Comparison of ENCODE assay signal across 40 cellular contexts in genomic region chr4:129602447-129602846, GRCh38.
"Had no signal": no experiment of that assay in that cellular context is flagged by ENCODE, and none has a peak within 500 bp of the region (broad histone marks: within the 10 kb centered on the region; RNA-seq: fewer than 3 reads in every experiment).

No MANE protein-coding gene starts in this region.

- H3K9me3 ChIP-seq: adrenal gland, ascending aorta, body of pancreas, breast epithelium had no signal

- ATAC-seq: activated naive CD4-positive, alpha-beta T cell treated with anti-CD3 and anti-CD28 coated beads, Interleukin-2, amount 50 U/mL, for 72 hours; activated naive CD8-positive, alpha-beta T cell treated with anti-CD3 and anti-CD28 coated beads, Interleukin-2, amount 50 U/mL, for 24 hours; activated T-cell treated with anti-CD3 and anti-CD28 coated beads, Interleukin-2, amount 50 U/mL, for 4 hours; activated T-cell treated with anti-CD3 and anti-CD28 coated beads, Interleukin-2, amount 50 U/mL, for 72 hours; activated T-helper 17 cell treated with anti-CD3 and anti-CD28 coated beads, Interleukin-2, amount 50 U/mL, for 72 hours; body of pancreas had no signal

- H3K27ac ChIP-seq: adrenal gland, ascending aorta, body of pancreas, brain microvascular endothelial cell, breast epithelium, cardiac muscle cell had no signal

- H3K36me3 ChIP-seq: adrenal gland, ascending aorta, brain microvascular endothelial cell, breast epithelium, cardiac muscle cell had no signal

- H3K27me3 ChIP-seq: adrenal gland, ascending aorta, body of pancreas, brain microvascular endothelial cell, breast epithelium, cardiac muscle cell had no signal

- H3K27me3 Mint-ChIP-seq: activated naive CD4-positive, alpha-beta T cell treated with anti-CD3 and anti-CD28 coated beads, Interleukin-2, amount 10 ng/mL, durations not matched to agents 7 days and 5 days; activated naive CD8-positive, alpha-beta T cell; activated naive CD8-positive, alpha-beta T cell treated with anti-CD3 and anti-CD28 coated beads for 36 hours; activated naive CD8-positive, alpha-beta T cell treated with anti-CD3 and anti-CD28 coated beads, Interleukin-2, amount 10 ng/mL, durations not matched to agents 7 days and 5 days; activated naive CD8-positive, alpha-beta T cell treated with anti-CD3 and anti-CD28 coated beads, Interleukin-2, amount 50 U/mL, for 24 hours; activated T-cell treated with anti-CD3 and anti-CD28 coated beads, Interleukin-2, amount 50 U/mL, for 24 hours; activated T-helper 17 cell treated with anti-CD3 and anti-CD28 coated beads, Interleukin-2, amount 50 U/mL, for 72 hours; brain; central memory CD8-positive, alpha-beta T cell had no signal

- H3K4me1 Mint-ChIP-seq: activated naive CD4-positive, alpha-beta T cell treated with anti-CD3 and anti-CD28 coated beads, Interleukin-2, amount 10 ng/mL, durations not matched to agents 7 days and 5 days; activated naive CD4-positive, alpha-beta T cell treated with anti-CD3 and anti-CD28 coated beads, Interleukin-2, amount 50 U/mL, for 24 hours; activated naive CD8-positive, alpha-beta T cell treated with anti-CD3 and anti-CD28 coated beads for 36 hours; activated naive CD8-positive, alpha-beta T cell treated with anti-CD3 and anti-CD28 coated beads, Interleukin-2, amount 10 ng/mL, durations not matched to agents 7 days and 5 days; activated naive CD8-positive, alpha-beta T cell treated with anti-CD3 and anti-CD28 coated beads, Interleukin-2, amount 50 U/mL, for 24 hours; activated T-helper 17 cell treated with anti-CD3 and anti-CD28 coated beads, Interleukin-2, amount 50 U/mL, for 72 hours; central memory CD8-positive, alpha-beta T cell had no signal

- FAIRE-seq: astrocyte, bronchial epithelial cell had no signal

- H3K27ac Mint-ChIP-seq: activated naive CD4-positive, alpha-beta T cell treated with anti-CD3 and anti-CD28 coated beads for 36 hours; activated naive CD4-positive, alpha-beta T cell treated with anti-CD3 and anti-CD28 coated beads, Interleukin-2, amount 10 ng/mL, durations not matched to agents 7 days and 5 days; activated naive CD4-positive, alpha-beta T cell treated with anti-CD3 and anti-CD28 coated beads, Interleukin-2, amount 50 U/mL, for 24 hours; activated naive CD4-positive, alpha-beta T cell treated with anti-CD3 and anti-CD28 coated beads, Interleukin-2, amount 50 U/mL, for 72 hours; activated naive CD8-positive, alpha-beta T cell; activated naive CD8-positive, alpha-beta T cell treated with anti-CD3 and anti-CD28 coated beads for 36 hours; activated naive CD8-positive, alpha-beta T cell treated with anti-CD3 and anti-CD28 coated beads, Interleukin-2, amount 10 ng/mL, durations not matched to agents 7 days and 5 days; activated naive CD8-positive, alpha-beta T cell treated with anti-CD3 and anti-CD28 coated beads, Interleukin-2, amount 50 U/mL, for 24 hours; activated T-cell treated with anti-CD3 and anti-CD28 coated beads, Interleukin-2, amount 50 U/mL, for 24 hours; activated T-cell treated with anti-CD3 and anti-CD28 coated beads, Interleukin-2, amount 50 U/mL, for 72 hours; activated T-helper 1 cell treated with anti-CD3 and anti-CD28 coated beads, Interleukin-12 subunit alpha, Interleukin-12 subunit beta, Interleukin-2, Interleukin-4 antibody, amounts not matched to agents 30 ng/mL and 10 ng/mL and 1 ng/mL, durations not matched to agents 14 hours and 24 hours and 36 hours; activated T-helper 17 cell treated with anti-CD3 and anti-CD28 coated beads, Interleukin-2, amount 50 U/mL, for 72 hours; activated T-helper 2 cell treated with anti-CD3 and anti-CD28 coated beads, Interferon-gamma antibody, Interleukin-2, Interleukin-4, amounts not matched to agents 10 μg/mL and 5 μg/mL and 100 μg/mL, durations not matched to agents 14 hours and 24 hours and 36 hours; brain had no signal

- H3K4me3 Mint-ChIP-seq: activated naive CD4-positive, alpha-beta T cell treated with anti-CD3 and anti-CD28 coated beads for 36 hours; activated naive CD4-positive, alpha-beta T cell treated with anti-CD3 and anti-CD28 coated beads, Interleukin-2, amount 10 ng/mL, durations not matched to agents 7 days and 5 days; activated naive CD4-positive, alpha-beta T cell treated with anti-CD3 and anti-CD28 coated beads, Interleukin-2, amount 50 U/mL, for 24 hours; activated naive CD8-positive, alpha-beta T cell; activated naive CD8-positive, alpha-beta T cell treated with anti-CD3 and anti-CD28 coated beads for 36 hours; activated naive CD8-positive, alpha-beta T cell treated with anti-CD3 and anti-CD28 coated beads, Interleukin-2, amount 10 ng/mL, durations not matched to agents 7 days and 5 days; activated naive CD8-positive, alpha-beta T cell treated with anti-CD3 and anti-CD28 coated beads, Interleukin-2, amount 50 U/mL, for 24 hours; activated T-cell treated with anti-CD3 and anti-CD28 coated beads, Interleukin-2, amount 50 U/mL, for 24 hours; activated T-cell treated with anti-CD3 and anti-CD28 coated beads, Interleukin-2, amount 50 U/mL, for 4 hours; activated T-cell treated with anti-CD3 and anti-CD28 coated beads, Interleukin-2, amount 50 U/mL, for 72 hours; activated T-helper 1 cell treated with anti-CD3 and anti-CD28 coated beads, Interleukin-12 subunit alpha, Interleukin-12 subunit beta, Interleukin-2, Interleukin-4 antibody, amounts not matched to agents 30 ng/mL and 10 ng/mL and 1 ng/mL, durations not matched to agents 14 hours and 24 hours and 36 hours; activated T-helper 17 cell treated with anti-CD3 and anti-CD28 coated beads, Interleukin-2, amount 50 U/mL, for 72 hours; brain; central memory CD8-positive, alpha-beta T cell had no signal

- DNase-seq: activated effector memory CD4-positive, alpha-beta T cell treated with anti-CD3 and anti-CD28 coated beads, Interleukin-2, amount 50 U/mL, for 16 hours; activated effector memory CD4-positive, alpha-beta T cell treated with Interleukin-2 at 50 U/mL for 16 hours; activated gamma-delta T cell; activated gamma-delta T cell treated with Interleukin-2 at 50 U/mL for 16 hours; activated naive CD4-positive, alpha-beta T cell; activated naive CD4-positive, alpha-beta T cell treated with anti-CD3 and anti-CD28 coated beads for 36 hours; activated naive CD4-positive, alpha-beta T cell treated with anti-CD3 and anti-CD28 coated beads, Interleukin-2, amount 10 ng/mL, durations not matched to agents 7 days and 5 days; activated naive CD4-positive, alpha-beta T cell treated with anti-CD3 and anti-CD28 coated beads, Interleukin-2, amount 50 U/mL, for 16 hours; activated naive CD4-positive, alpha-beta T cell treated with Interleukin-2 at 50 U/mL for 16 hours; activated naive CD8-positive, alpha-beta T cell treated with anti-CD3 and anti-CD28 coated beads for 36 hours; activated naive CD8-positive, alpha-beta T cell treated with anti-CD3 and anti-CD28 coated beads, Interleukin-2, amount 10 ng/mL, durations not matched to agents 7 days and 5 days; activated naive CD8-positive, alpha-beta T cell treated with anti-CD3 and anti-CD28 coated beads, Interleukin-2, amount 50 U/mL, for 24 hours; activated T-cell treated with anti-CD3 and anti-CD28 coated beads, Interleukin-2, amount 50 U/mL, for 1 hour; activated T-cell treated with anti-CD3 and anti-CD28 coated beads, Interleukin-2, amount 50 U/mL, for 24 hours; activated T-cell treated with anti-CD3 and anti-CD28 coated beads, Interleukin-2, amount 50 U/mL, for 4 hours; activated T-cell treated with anti-CD3 and anti-CD28 coated beads, Interleukin-2, amount 50 U/mL, for 48 hours; activated T-cell treated with anti-CD3 and anti-CD28 coated beads, Interleukin-2, amount 50 U/mL, for 72 hours; adrenal gland; amniotic stem cell; amygdala; anterior cingulate cortex; aorta; body of pancreas; brain microvascular endothelial cell; caudate nucleus; central memory CD4-positive, alpha-beta T cell; cerebellar nuclear complex had no signal

- H3K9me3 Mint-ChIP-seq: activated naive CD4-positive, alpha-beta T cell treated with anti-CD3 and anti-CD28 coated beads for 36 hours; activated naive CD4-positive, alpha-beta T cell treated with anti-CD3 and anti-CD28 coated beads, Interleukin-2, amount 10 ng/mL, durations not matched to agents 7 days and 5 days; activated naive CD8-positive, alpha-beta T cell treated with anti-CD3 and anti-CD28 coated beads for 36 hours; activated naive CD8-positive, alpha-beta T cell treated with anti-CD3 and anti-CD28 coated beads, Interleukin-2, amount 10 ng/mL, durations not matched to agents 7 days and 5 days; activated naive CD8-positive, alpha-beta T cell treated with anti-CD3 and anti-CD28 coated beads, Interleukin-2, amount 50 U/mL, for 24 hours; activated T-cell treated with anti-CD3 and anti-CD28 coated beads, Interleukin-2, amount 50 U/mL, for 24 hours; activated T-cell treated with anti-CD3 and anti-CD28 coated beads, Interleukin-2, amount 50 U/mL, for 4 hours; activated T-helper 1 cell treated with anti-CD3 and anti-CD28 coated beads, Interleukin-12 subunit alpha, Interleukin-12 subunit beta, Interleukin-2, Interleukin-4 antibody, amounts not matched to agents 30 ng/mL and 10 ng/mL and 1 ng/mL, durations not matched to agents 14 hours and 24 hours and 36 hours; activated T-helper 2 cell treated with anti-CD3 and anti-CD28 coated beads, Interferon-gamma antibody, Interleukin-2, Interleukin-4, amounts not matched to agents 10 μg/mL and 5 μg/mL and 100 μg/mL, durations not matched to agents 14 hours and 24 hours and 36 hours; brain had no signal

- H3K36me3 Mint-ChIP-seq: activated naive CD4-positive, alpha-beta T cell treated with anti-CD3 and anti-CD28 coated beads, Interleukin-2, amount 10 ng/mL, durations not matched to agents 7 days and 5 days; activated naive CD4-positive, alpha-beta T cell treated with anti-CD3 and anti-CD28 coated beads, Interleukin-2, amount 50 U/mL, for 24 hours; activated naive CD4-positive, alpha-beta T cell treated with anti-CD3 and anti-CD28 coated beads, Interleukin-2, amount 50 U/mL, for 72 hours; activated naive CD8-positive, alpha-beta T cell; activated naive CD8-positive, alpha-beta T cell treated with anti-CD3 and anti-CD28 coated beads for 36 hours; activated naive CD8-positive, alpha-beta T cell treated with anti-CD3 and anti-CD28 coated beads, Interleukin-2, amount 10 ng/mL, durations not matched to agents 7 days and 5 days; brain had no signal

- H3K4me1 ChIP-seq: adrenal gland, ascending aorta, body of pancreas, breast epithelium had no signal

- H3K4me3 ChIP-seq: adrenal gland, ascending aorta, body of pancreas, breast epithelium, cardiac muscle cell had no signal
